In genomic region chr11:6258571-6258998, GRCh38 we compare ENCODE assay signal across 1 cellular context.
A peak's percentile ranks its signal among the peaks of the same experiment; 100 is the strongest.
TF ChIP-seq lines count a peak whose summit lies in the region.

No MANE protein-coding gene starts in this region.

TF ChIP-seq in H1, 55 proteins besides CTCF, POLR2A, EP300 and RAD21:
- no peak for TF ChIP-seq SAP30 (IDR thresholded peaks at IDR 0.05; ENCODE audit: insufficient read depth, insufficient replicate concordance, low read length)
- peak; percentile 11; the same call in 1 of the 2 replicates for TF ChIP-seq SP1 (IDR thresholded peaks at IDR 0.05; ENCODE audit: low read depth, low read length)
TF ChIP-seq in H1: peak in this region for 1.
